Comparison of ENCODE assay signal across 35 cellular contexts in the genomic region with DNA sequence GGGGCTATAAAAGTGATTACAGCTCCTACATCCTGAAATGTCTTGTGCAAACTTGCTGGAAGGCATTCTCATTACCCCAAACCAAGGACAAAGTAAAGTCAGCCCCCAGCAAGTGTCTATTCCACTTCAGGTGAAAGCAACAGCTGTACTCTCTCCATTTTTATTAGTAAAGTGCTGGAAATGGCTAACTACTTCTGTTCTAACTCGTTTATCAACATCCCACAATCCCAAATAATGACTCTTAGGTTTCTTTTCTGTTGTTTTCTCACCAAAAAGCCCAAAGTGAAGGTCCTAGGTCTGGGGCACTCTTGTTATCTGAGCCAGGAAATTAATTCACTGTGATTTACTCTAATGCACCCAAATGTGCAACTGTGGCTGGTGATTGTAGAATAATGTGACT.
DNase-seq lines count a peak whose midpoint lies in the region; ATAC-seq and TF ChIP-seq lines count a peak whose summit lies in the region.
"Had no signal": no experiment of that assay in that cellular context is flagged by ENCODE, and none has a peak within 500 bp of the region (broad histone marks: within the 10 kb centered on the region; RNA-seq: fewer than 3 reads in every experiment).

No MANE protein-coding gene starts in this region.

- H3K4me1 ChIP-seq in GM23338 (ENCODE audit: insufficient read depth) (no peaks in the 10 kb centered on the region), esophagus muscularis mucosa (no peaks in the 10 kb centered on the region), smooth muscle cell (ENCODE audit: low read depth) (no peaks in the 10 kb centered on the region), heart left ventricle (no peaks in the 10 kb centered on the region)
- H3K4me1 ChIP-seq: A549; BE2C; BLaER1; BLaER1 treated with 17β-estradiol and CSF1 and Interleukin-3, amounts not matched to agents 10 nM and 100 nM had no signal

- H3K9me3 ChIP-seq in esophagus muscularis mucosa (no peaks in the 10 kb centered on the region), smooth muscle cell (replicated peaks; ENCODE audit: low read depth) (no peaks in the 10 kb centered on the region), heart left ventricle (no peaks in the 10 kb centered on the region)
- H3K9me3 ChIP-seq: A549; BE2C; BLaER1; BLaER1 treated with 17β-estradiol and CSF1 and Interleukin-3, amounts not matched to agents 10 nM and 100 nM; Caco-2 had no signal

- H3K27ac ChIP-seq in GM23338 (ENCODE audit: low read depth) (no peak overlapping the region), esophagus muscularis mucosa (replicated peaks in 1 of 4) (no peak overlapping the region), smooth muscle cell (ENCODE audit: low read depth) (no peak overlapping the region), heart left ventricle (no peak overlapping the region)
- H3K27ac ChIP-seq: 22Rv1; A549; BLaER1; BLaER1 treated with 17β-estradiol and CSF1 and Interleukin-3, amounts not matched to agents 10 nM and 100 nM; C4-2B had no signal

- H3K36me3 Mint-ChIP-seq in GM23338 (ENCODE audit: low read depth) (no peaks in the 10 kb centered on the region), nephron progenitor cell (ENCODE audit: low read depth) (no peaks in the 10 kb centered on the region)
- H3K36me3 Mint-ChIP-seq: CD14-positive monocyte; CD4-positive, alpha-beta memory T cell; CD4-positive, CD25-positive, alpha-beta regulatory T cell; CD8-positive, alpha-beta memory T cell; CD8-positive, alpha-beta T cell had no signal

- H3K79me2 ChIP-seq in GM23338 (replicated peaks; ENCODE audit: insufficient read depth) (no peaks in the 10 kb centered on the region), smooth muscle cell (ENCODE audit: low read depth) (no peaks in the 10 kb centered on the region)

- H3K4me3 ChIP-seq in GM23338 = no peak overlapping the region
- H3K4me3 ChIP-seq in esophagus muscularis mucosa = no peak overlapping the region
- no peak overlapping the region for H3K4me3 ChIP-seq in smooth muscle cell
- no peak overlapping the region for H3K4me3 ChIP-seq in heart left ventricle
- no peak overlapping the region for H3K4me3 ChIP-seq in lower leg skin (ENCODE audit: low read depth, poor library complexity, severe bottlenecking)
- H3K4me3 ChIP-seq: A549; BLaER1; BLaER1 treated with 17β-estradiol and CSF1 and Interleukin-3, amounts not matched to agents 10 nM and 100 nM had no signal

- H3K4me3 Mint-ChIP-seq in GM23338 = no peak overlapping the region
- no peak overlapping the region for H3K4me3 Mint-ChIP-seq in nephron progenitor cell
- H3K4me3 Mint-ChIP-seq: B cell; CD14-positive monocyte; CD4-positive, alpha-beta memory T cell; CD4-positive, alpha-beta T cell; CD4-positive, CD25-positive, alpha-beta regulatory T cell; CD8-positive, alpha-beta memory T cell; CD8-positive, alpha-beta T cell had no signal

- H3K9me3 Mint-ChIP-seq in GM23338 = no peaks in the 10 kb centered on the region
- H3K9me3 Mint-ChIP-seq in nephron progenitor cell = no peaks in the 10 kb centered on the region
- H3K9me3 Mint-ChIP-seq: CD4-positive, alpha-beta T cell; CD8-positive, alpha-beta T cell had no signal

- H2AFZ ChIP-seq in GM23338 (peak overlapping the region; percentile 69; the same call in 1 of the 2 replicates), smooth muscle cell (ENCODE audit: low read depth) (no peak overlapping the region)

- H3K27ac Mint-ChIP-seq in GM23338 = no peak overlapping the region
- peak overlapping the region; percentile 51 for H3K27ac Mint-ChIP-seq in nephron progenitor cell
- H3K27ac Mint-ChIP-seq: B cell; CD14-positive monocyte; CD4-positive, alpha-beta memory T cell; CD4-positive, alpha-beta T cell; CD8-positive, alpha-beta T cell had no signal

- no peak for DNase-seq in GM23338 (ENCODE audit: low spot score)
- peak; percentile 57 for DNase-seq in esophagus muscularis mucosa (ENCODE audit: extremely low spot score)
- DNase-seq in left kidney (ENCODE audit: low read depth, low spot score) = peak; percentile 90
- DNase-seq in nephron progenitor cell = no peak
- no peak for DNase-seq in smooth muscle cell (lab: John Stamatoyannopoulos, UW; ENCODE audit: unreplicated experiment)
- DNase-seq in heart left ventricle = no peak
- no peak for DNase-seq in lower leg skin (ENCODE audit: low spot score in 2 of 2)
- DNase-seq: 8988T; ACHN; AML-193; BE2C; C1 segment of cervical spinal cord; Caco-2; Calu3; CD4-positive, alpha-beta memory T cell; CD4-positive, alpha-beta T cell; CD4-positive, CD25-positive, alpha-beta regulatory T cell; CD8-positive, alpha-beta memory T cell; CD8-positive, alpha-beta T cell; COR-L47; DMS 273 treated with DMSO at 0.1 percent for 48 hours; DMS153; DMS53; DMS79; DMS79 treated with DMSO at 0.1 percent for 48 hours; DND-41; EL had no signal

- H4K20me1 ChIP-seq in GM23338 (replicated peaks; ENCODE audit: insufficient read depth) (no peaks in the 10 kb centered on the region), smooth muscle cell (ENCODE audit: low read depth) (no peaks in the 10 kb centered on the region)
- H4K20me1 ChIP-seq: BLaER1; BLaER1 treated with 17β-estradiol and CSF1 and Interleukin-3, amounts not matched to agents 10 nM and 100 nM had no signal

- intact Hi-C loops in esophagus muscularis mucosa (cut with DNase I) = no loop called here
- intact Hi-C loops in heart left ventricle (cut with DNase I) = no loop called here
- intact Hi-C loops in lower leg skin (cut with DNase I; ENCODE audit: low total_unique reads) = no loop called here

- H3F3A ChIP-seq in GM23338 (replicated peaks; ENCODE audit: low read depth) (no peaks in the 10 kb centered on the region), smooth muscle cell (ENCODE audit: low read depth) (no peaks in the 10 kb centered on the region)

- H3K4me2 ChIP-seq in GM23338 (no peak overlapping the region), smooth muscle cell (no peak overlapping the region)
- H3K4me2 ChIP-seq: A549; BLaER1; BLaER1 treated with 17β-estradiol and CSF1 and Interleukin-3, amounts not matched to agents 10 nM and 100 nM had no signal

- H3K27me3 Mint-ChIP-seq in GM23338 (ENCODE audit: insufficient read depth, low read depth, poor library complexity) (peaks cover 4% of the 10 kb centered on the region), nephron progenitor cell (ENCODE audit: low read depth, poor library complexity) (peaks cover 4% of the 10 kb centered on the region)
- H3K27me3 Mint-ChIP-seq: B cell; CD4-positive, alpha-beta memory T cell; CD4-positive, CD25-positive, alpha-beta regulatory T cell had no signal

- H3K4me1 Mint-ChIP-seq in GM23338 (no peaks in the 10 kb centered on the region), nephron progenitor cell (peaks cover 44% of the 10 kb centered on the region)
- H3K4me1 Mint-ChIP-seq: B cell; CD14-positive monocyte; CD4-positive, alpha-beta memory T cell; CD4-positive, CD25-positive, alpha-beta regulatory T cell; CD8-positive, alpha-beta memory T cell had no signal

- TF ChIP-seq POLR2A in esophagus muscularis mucosa (IDR thresholded peaks at IDR 0.05; ENCODE audit: low read depth) (no peak), heart left ventricle (IDR thresholded peaks at IDR 0.05) (no peak), lower leg skin (IDR thresholded peaks at IDR 0.05) (no peak)

- 64% methylated on average over 1 of the region's 1 CpG for WGBS in esophagus muscularis mucosa
- 81% methylated on average over 1 of the region's 1 CpG for WGBS in smooth muscle cell (ENCODE audit: low lambda C conversion rate)
- WGBS in heart left ventricle, 4 donors = 57 to 77% (median 71%) methylated on average over 1 of the region's 1 CpG
- WGBS in lower leg skin, 2 donors = 32 to 50% methylated on average over 1 of the region's 1 CpG

- TF ChIP-seq CTCF in GM23338 (conservative IDR thresholded peaks at IDR 0.05; ENCODE audit: low read depth in 2 of 2) (no peak), esophagus muscularis mucosa (IDR thresholded peaks at IDR 0.05) (no peak), nephron progenitor cell (IDR thresholded peaks at IDR 0.05) (no peak), smooth muscle cell (IDR thresholded peaks at IDR 0.05; ENCODE audit: borderline replicate concordance, insufficient read depth, poor library complexity, severe bottlenecking) (no peak), heart left ventricle (IDR thresholded peaks at IDR 0.05) (no peak), lower leg skin (IDR thresholded peaks at IDR 0.05) (no peak)

- H3K9ac ChIP-seq in smooth muscle cell (ENCODE audit: low read depth) = no peak overlapping the region
- H3K9ac ChIP-seq: BLaER1; BLaER1 treated with 17β-estradiol and CSF1 and Interleukin-3, amounts not matched to agents 10 nM and 100 nM had no signal

- no peak for TF ChIP-seq EP300 in esophagus muscularis mucosa (IDR thresholded peaks at IDR 0.05)

- no peaks in the 10 kb centered on the region for H3K9me2 ChIP-seq in GM23338 (ENCODE audit: insufficient read depth)

- no peak for ATAC-seq in GM23338
- ATAC-seq in heart left ventricle = no peak
- no peak for ATAC-seq in HG03378 (IDR thresholded peaks at IDR 0.05; ENCODE audit: unreplicated experiment)
- ATAC-seq: A549; CD8-positive, alpha-beta T cell had no signal

- H3K27me3 ChIP-seq in GM23338 (ENCODE audit: insufficient read depth) (no peaks in the 10 kb centered on the region), esophagus muscularis mucosa (no peaks in the 10 kb centered on the region), smooth muscle cell (ENCODE audit: low read depth) (no peaks in the 10 kb centered on the region), heart left ventricle (no peaks in the 10 kb centered on the region)
- H3K27me3 ChIP-seq: BE2C; BLaER1; BLaER1 treated with 17β-estradiol and CSF1 and Interleukin-3, amounts not matched to agents 10 nM and 100 nM had no signal

- H3K36me3 ChIP-seq in GM23338 (ENCODE audit: insufficient read depth) = no peaks in the 10 kb centered on the region
- H3K36me3 ChIP-seq in esophagus muscularis mucosa = no peaks in the 10 kb centered on the region
- no peaks in the 10 kb centered on the region for H3K36me3 ChIP-seq in smooth muscle cell (ENCODE audit: low read depth)
- H3K36me3 ChIP-seq in heart left ventricle = no peaks in the 10 kb centered on the region
- H3K36me3 ChIP-seq: BE2C; BLaER1; BLaER1 treated with 17β-estradiol and CSF1 and Interleukin-3, amounts not matched to agents 10 nM and 100 nM had no signal

Comparison
In these comparisons a context has a peak if more than half of its experiments do, and no peak if none do; other contexts are left out.
1. DNase-seq: peak in esophagus muscularis mucosa (single experiment) and left kidney (single experiment); none in GM23338 (single experiment), nephron progenitor cell (single experiment), smooth muscle cell (single experiment), heart left ventricle (0 of 5) and lower leg skin (0 of 2).